Comparison of ENCODE assay signal across 11 cellular contexts in the genomic region with DNA sequence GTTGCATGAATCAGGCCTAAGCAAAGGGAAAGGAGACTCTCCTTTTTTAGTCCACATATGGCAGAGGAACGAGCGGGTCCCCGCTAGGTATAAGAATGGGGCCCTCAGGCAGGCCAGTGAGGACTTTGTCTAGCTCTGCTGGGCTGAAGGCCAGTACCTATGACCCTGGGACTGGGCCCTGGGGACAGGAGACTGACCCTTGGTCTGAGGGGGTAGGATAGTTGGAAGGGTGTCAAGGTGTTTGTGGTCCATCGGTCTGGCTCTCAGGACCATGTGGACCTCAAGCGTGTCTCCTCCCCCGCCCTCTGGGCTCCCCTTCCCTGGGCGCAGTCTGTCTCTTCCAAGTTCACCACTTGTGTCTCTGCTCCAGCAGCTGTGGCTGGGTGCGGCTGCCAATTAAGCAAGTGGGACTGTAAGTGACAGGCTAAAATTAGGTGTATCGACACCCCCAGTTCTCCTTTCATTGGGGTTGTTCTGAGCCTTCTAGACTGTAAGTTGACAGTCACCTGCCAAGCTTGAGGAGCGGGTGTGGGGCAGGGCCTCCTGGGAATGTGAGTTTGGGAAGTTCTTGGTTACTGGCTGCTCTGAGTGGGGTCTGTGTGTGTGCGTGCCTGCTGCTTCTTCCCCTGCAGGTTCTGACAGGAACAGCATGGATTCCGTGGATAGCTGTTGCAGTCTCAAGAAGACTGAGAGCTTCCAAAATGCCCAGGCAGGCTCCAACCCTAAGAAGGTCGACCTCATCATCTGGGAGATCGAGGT. TPM values are rescaled to one million over a fixed set of nuclear protein-coding genes. Genes with fewer than 3 reads are reported as not detected.
DNase-seq lines count a peak whose midpoint lies in the region; ATAC-seq, FAIRE-seq and TF ChIP-seq lines count a peak whose summit lies in the region.
"Had no signal": no experiment of that assay in that cellular context is flagged by ENCODE, and none has a peak within 500 bp of the region (broad histone marks: within the 10 kb centered on the region; RNA-seq: fewer than 3 reads in every experiment).

No MANE protein-coding gene starts in this region.

- H3K9me3 Mint-ChIP-seq in activated CD8-positive, alpha-beta T cell treated with anti-CD3 and anti-CD28 coated beads, Interleukin-2, amount 10 ng/mL, durations not matched to agents 7 days and 5 days (ENCODE audit: insufficient read depth) = no peaks in the 10 kb centered on the region
- H3K9me3 Mint-ChIP-seq: T-helper 1 cell treated with Interleukin-12 subunit alpha and Interleukin-12 subunit beta and Interleukin-4 antibody, amounts not matched to agents 30 μg/mL and 1 μg/mL, for 36 hours had no signal

- CTCF ChIA-PET in activated CD8-positive, alpha-beta T cell treated with anti-CD3 and anti-CD28 coated beads, Interleukin-2, amount 10 ng/mL, durations not matched to agents 7 days and 5 days (lab: Charles Lee) = interaction anchor here (1.1 kb wide), 1 partner anchor 11 kb away, joined by 3 read pairs; no protein-coding TSS in a partner anchor

- H3K27ac ChIP-seq in cingulate gyrus (ENCODE audit: low read depth, low read length) (peak overlapping the region; percentile 39), kidney (ENCODE audit: low read depth in 2 of 2, low read length in 2 of 2) (peak overlapping the region; percentile 13 to 32), testis (no peak overlapping the region)

- POLR2A ChIA-PET in activated CD8-positive, alpha-beta T cell treated with anti-CD3 and anti-CD28 coated beads, Interleukin-2, amount 10 ng/mL, durations not matched to agents 7 days and 5 days (lab: Charles Lee) = no interaction called here

- TF ChIP-seq POLR2A in testis (IDR thresholded peaks at IDR 0.05) = no peak

- FAIRE-seq in kidney (lab: Jason Lieb, UNC) = no peak

- H3K4me1 ChIP-seq in kidney (ENCODE audit: control insufficient read depth in 1 of 2, insufficient read depth in 1 of 2, low read depth in 1 of 2, low read length in 2 of 2) (peaks cover 23 to 29% of the 10 kb centered on the region in 2 donors), testis (peaks cover 13% of the 10 kb centered on the region)

- ATAC-seq in HG02763 (IDR thresholded peaks at IDR 0.05; ENCODE audit: unreplicated experiment) = no peak
- ATAC-seq in activated CD8-positive, alpha-beta T cell treated with anti-CD3 and anti-CD28 coated beads, Interleukin-2, amount 10 ng/mL, durations not matched to agents 7 days and 5 days = no peak

- H3K36me3 Mint-ChIP-seq in activated CD8-positive, alpha-beta T cell treated with anti-CD3 and anti-CD28 coated beads, Interleukin-2, amount 10 ng/mL, durations not matched to agents 7 days and 5 days (ENCODE audit: low read depth) = peaks cover 20% of the 10 kb centered on the region

- H3K4me3 Mint-ChIP-seq in activated CD8-positive, alpha-beta T cell treated with anti-CD3 and anti-CD28 coated beads, Interleukin-2, amount 10 ng/mL, durations not matched to agents 7 days and 5 days = no peak overlapping the region
- H3K4me3 Mint-ChIP-seq: T-helper 1 cell treated with Interleukin-12 subunit alpha and Interleukin-12 subunit beta and Interleukin-4 antibody, amounts not matched to agents 30 μg/mL and 1 μg/mL, for 36 hours had no signal

- TF ChIP-seq CTCF in kidney (IDR thresholded peaks at IDR 0.05; ENCODE audit: borderline replicate concordance, extremely low read depth, insufficient read depth) = no peak
- TF ChIP-seq CTCF in testis (IDR thresholded peaks at IDR 0.05) = peak in 2 of 3 experiments; percentile 21 to 30

- 64 to 68% methylated on average over 14 of the region's 14 CpGs for WGBS in testis, 2 donors

- no peak overlapping the region for H3K4me3 ChIP-seq in kidney (ENCODE audit: low read length in 2 of 2)
- H3K4me3 ChIP-seq in testis = no peak overlapping the region

- H3K27me3 ChIP-seq in testis = no peaks in the 10 kb centered on the region

- H3K27me3 Mint-ChIP-seq in activated CD8-positive, alpha-beta T cell treated with anti-CD3 and anti-CD28 coated beads, Interleukin-2, amount 10 ng/mL, durations not matched to agents 7 days and 5 days (ENCODE audit: low read depth) = no peaks in the 10 kb centered on the region

- H3K27ac Mint-ChIP-seq in activated CD8-positive, alpha-beta T cell treated with anti-CD3 and anti-CD28 coated beads, Interleukin-2, amount 10 ng/mL, durations not matched to agents 7 days and 5 days = no peak overlapping the region
- H3K27ac Mint-ChIP-seq: T-helper 1 cell treated with Interleukin-12 subunit alpha and Interleukin-12 subunit beta and Interleukin-4 antibody, amounts not matched to agents 30 μg/mL and 1 μg/mL, for 36 hours had no signal

- no peaks in the 10 kb centered on the region for H3K4me1 Mint-ChIP-seq in activated CD8-positive, alpha-beta T cell treated with anti-CD3 and anti-CD28 coated beads, Interleukin-2, amount 10 ng/mL, durations not matched to agents 7 days and 5 days (ENCODE audit: low read depth)

- DNase-seq in NCI-H2171 treated with DMSO at 0.1 percent for 48 hours (lab: John Stamatoyannopoulos, UW) (peak; percentile 6), NCI-H2171 (lab: John Stamatoyannopoulos, UW) (no peak), kidney (peak; percentile 64), testis (no peak), mesenteric fat pad (ENCODE audit: low spot score) (no peak)
- no peak for DNase-seq in activated CD8-positive, alpha-beta T cell treated with anti-CD3 and anti-CD28 coated beads, Interleukin-2, amount 10 ng/mL, durations not matched to agents 7 days and 5 days
- DNase-seq: activated naive CD4-positive, alpha-beta T cell treated with Interleukin-2 at 50 U/mL for 16 hours; NCI-H226 had no signal

- H3K9me3 ChIP-seq in kidney (ENCODE audit: control insufficient read depth in 1 of 2, low read length in 2 of 2) = no peaks in the 10 kb centered on the region
- H3K9me3 ChIP-seq in testis = no peaks in the 10 kb centered on the region

- H3K36me3 ChIP-seq in kidney (ENCODE audit: control insufficient read depth in 1 of 2, insufficient read depth in 2 of 2, low read length in 2 of 2) (peaks cover 2 to 10% of the 10 kb centered on the region in 2 donors), testis (ENCODE audit: low read depth, missing control alignments) (no peaks in the 10 kb centered on the region)

- peak overlapping the region in 1 of 2 donors; percentile 43 for H3K9ac ChIP-seq in kidney (ENCODE audit: low read length in 2 of 2)

- intact Hi-C loops in kidney (cut with DNase I) (no loop called here), testis (cut with DNase I; ENCODE audit: low total_unique reads) (no loop called here)

RNA-seq across cellular contexts. Expression of a gene that starts 24.5 kb away (rescaled TPM):
- total RNA-seq in kidney (46.8 TPM), testis (100 to 1,000 TPM in 1 of 2 donors, 10 to 100 TPM in 1; 73.0 to 304 TPM), mesenteric fat pad (49.1 TPM)
- polyA plus RNA-seq in kidney (ENCODE audit: insufficient read depth, low read depth, low replicate concordance) (24.6 TPM), testis (ENCODE audit: insufficient read depth, low read depth, low replicate concordance) (224 TPM)
- 10 to 100 TPM; 30.0 to 33.6 TPM for total RNA-seq in activated CD8-positive, alpha-beta T cell treated with anti-CD3 and anti-CD28 coated beads, Interleukin-2, amount 10 ng/mL, durations not matched to agents 7 days and 5 days

Comparison
In these comparisons a context has a peak if more than half of its experiments do, and no peak if none do; other contexts are left out.
1. DNase-seq: peak in NCI-H2171 treated with DMSO at 0.1 percent for 48 hours (single experiment) and kidney (single experiment); none in NCI-H2171 (single experiment), testis (single experiment), mesenteric fat pad (single experiment) and activated CD8-positive, alpha-beta T cell treated with anti-CD3 and anti-CD28 coated beads, Interleukin-2, amount 10 ng/mL, durations not matched to agents 7 days and 5 days (single experiment).
2. H3K27ac ChIP-seq: peak in cingulate gyrus (single experiment) and kidney (2 of 2); none in testis (0 of 2).